ENCODE assay signal across 20 cellular contexts in genomic region chr2:118294063-118294462, GRCh38.
DNase-seq lines count a peak whose midpoint lies in the region; ATAC-seq, FAIRE-seq and TF ChIP-seq lines count a peak whose summit lies in the region.
"Had no signal": no experiment of that assay in that cellular context is flagged by ENCODE, and none has a peak within 500 bp of the region (broad histone marks: within the 10 kb centered on the region; RNA-seq: fewer than 3 reads in every experiment).

No MANE protein-coding gene starts in this region.

- DNase-seq in GM12891 (ENCODE audit: insufficient read length, low spot score), result no peak
- DNase-seq in NAMALWA (ENCODE audit: low spot score), result peak; percentile 44
- no peak for DNase-seq in GM12878 (ENCODE audit: low read depth, low spot score)
- DNase-seq in epidermal melanocyte (ENCODE audit: insufficient read length, low spot score), result no peak
- no peak for DNase-seq in activated CD8-positive, alpha-beta memory T cell treated with anti-CD3 and anti-CD28 coated beads, Interleukin-2, amount 50 U/mL, for 4 hours
- DNase-seq in RCC 7860 (ENCODE audit: low spot score), result no peak
- no peak for DNase-seq in HT-29 (ENCODE audit: low spot score)
- DNase-seq: BE2C; CD8-positive, alpha-beta T cell; COR-L47; DMS153; DND-41; GF-D8; GM23248 had no signal

- no peaks in the 10 kb centered on the region for H3K36me3 ChIP-seq in GM12878 (ENCODE audit: control insufficient read depth in 2 of 2, insufficient read depth in 2 of 2, low read length in 1 of 2)
- H3K36me3 ChIP-seq: BE2C had no signal

- RAD21 ChIA-PET in GM12878 (lab: Charles Lee; ENCODE audit: unreplicated experiment), result no interaction called here

- H3K4me3 ChIP-seq in GM12878, result no peak overlapping the region
- H3K4me3 ChIP-seq: A549, GM23248 had no signal

- SMC1A ChIA-PET in GM12878 (lab: Charles Lee; ENCODE audit: uncharacterized antibody, unreplicated experiment), result no interaction called here

- no peak for TF ChIP-seq CTCF in GM12878 (IDR thresholded peaks at IDR 0.05 in 2 of 3, conservative IDR thresholded peaks at IDR 0.05 in 1 of 3; ENCODE audit: control insufficient read depth in 2 of 3, extremely low read depth in 1 of 3, insufficient read depth in 1 of 3, low read depth in 3 of 3, low read length in 3 of 3)

- TF ChIP-seq EP300 in GM12878 (IDR thresholded peaks at IDR 0.05; ENCODE audit: borderline replicate concordance in 1 of 2, control insufficient read depth in 1 of 2, low read depth in 2 of 2, low read length in 2 of 2), result 0 out of 4 replicates have a peak, but pooled peaks of 1 of the 2 experiments have one; percentile 30

- H3K4me1 ChIP-seq in GM12878 (ENCODE audit: control insufficient read depth, insufficient read depth, low read length), result no peaks in the 10 kb centered on the region
- H3K4me1 ChIP-seq: A549, BE2C had no signal

- no peaks in the 10 kb centered on the region; a peak in 2 of 4 replicates for H3K27me3 ChIP-seq in GM12878 (replicated peaks in 1 of 2; ENCODE audit: control insufficient read depth in 2 of 2, insufficient read depth in 2 of 2, low read length in 1 of 2)
- H3K27me3 ChIP-seq: BE2C had no signal

- no peak overlapping the region for H3K27ac ChIP-seq in GM12878 (ENCODE audit: control insufficient read depth, insufficient read depth)
- H3K27ac ChIP-seq: A549, C4-2B had no signal

- H4K20me1 ChIP-seq in GM12878 (ENCODE audit: control insufficient read depth, insufficient read depth), result no peaks in the 10 kb centered on the region

- CTCF ChIA-PET in GM12878 (lab: Yijun Ruan, JAX), result no interaction called here

- no peak for TF ChIP-seq POLR2A in GM12891 (IDR thresholded peaks at IDR 0.05; ENCODE audit: low read depth, low read length)
- TF ChIP-seq POLR2A in GM12878 (IDR thresholded peaks at IDR 0.05; ENCODE audit: low read depth, low read length), result no peak

- no peak overlapping the region for H3K9ac ChIP-seq in GM12878 (ENCODE audit: control insufficient read depth, insufficient read depth, low read length)

- WGBS in GM12878 (ENCODE audit: insufficient coverage, insufficient replicate concordance, low lambda C conversion rate, missing lambda C conversion rate), result 4% methylated on average over 1 of the region's 1 CpG

- no peak overlapping the region for H2AFZ ChIP-seq in GM12878 (ENCODE audit: control insufficient read depth, low read depth, low read length)

- H3K4me2 ChIP-seq in GM12878 (ENCODE audit: control insufficient read depth, insufficient read depth), result no peak overlapping the region
- H3K4me2 ChIP-seq: A549 had no signal

- intact Hi-C loops in GM12878 (cut with micrococcal nuclease; ENCODE audit: unreplicated experiment), result no loop called here

- no peaks in the 10 kb centered on the region; the same call in 2 of the 3 replicates for H3K9me3 ChIP-seq in GM12878 (replicated peaks; ENCODE audit: control insufficient read depth, insufficient read depth, low read length)
- H3K9me3 ChIP-seq: A549, BE2C had no signal

- POLR2A ChIA-PET in GM12878 (lab: Charles Lee), result no interaction called here

- H3K79me2 ChIP-seq in GM12878 (ENCODE audit: control insufficient read depth, insufficient read depth, low read length), result no peaks in the 10 kb centered on the region

- in situ Hi-C loops in GM12878 (cut with MboI), result no loop called here

- no peak for TF ChIP-seq RAD21 in GM12878 (IDR thresholded peaks at IDR 0.05; ENCODE audit: insufficient read depth, low read depth, low read length)

- ATAC-seq in HG03378 (IDR thresholded peaks at IDR 0.05; ENCODE audit: unreplicated experiment) (peak; percentile 53), GM12878 (no peak)
- ATAC-seq: A549; CD8-positive, alpha-beta T cell had no signal

- no TSS peak for BruUV-seq in GM12878 (replicated peaks; lab: Mats Ljungman, UMichigan)

- FAIRE-seq in GM12891 (lab: Jason Lieb, UNC), result no peak
- no peak for FAIRE-seq in GM12878 (lab: Jason Lieb, UNC)
- no peak for FAIRE-seq in RCC 7860 (lab: Jason Lieb, UNC)
- FAIRE-seq: A549, D721Med, GM18507, H54 had no signal

TF ChIP-seq in GM12891, 5 proteins besides CTCF, POLR2A, EP300 and RAD21:
- no peak for TF ChIP-seq PAX5 (IDR thresholded peaks at IDR 0.05; ENCODE audit: insufficient read depth, low read length, severe bottlenecking)
- TF ChIP-seq POU2F2 (IDR thresholded peaks at IDR 0.05; ENCODE audit: low read depth, low read length), result no peak
- peak; percentile 92 for TF ChIP-seq SPI1 (IDR thresholded peaks at IDR 0.05; ENCODE audit: low read depth, low read length)
TF ChIP-seq in GM12891: peak in this region for 1.

TF ChIP-seq in GM12878, 131 proteins besides CTCF, POLR2A, EP300 and RAD21:
- TF ChIP-seq GATAD2B (conservative IDR thresholded peaks at IDR 0.05; ENCODE audit: low read depth) (no peak), HCFC1 (IDR thresholded peaks at IDR 0.05; ENCODE audit: low read length) (no peak), ZNF384 (IDR thresholded peaks at IDR 0.05; ENCODE audit: borderline replicate concordance, low read depth, low read length) (no peak), NR2C2 (IDR thresholded peaks at IDR 0.05; ENCODE audit: borderline replicate concordance, control insufficient read depth, insufficient read length, low read depth) (no peak), SMAD5 (IDR thresholded peaks at IDR 0.05; ENCODE audit: low read depth) (no peak), ATF7 (IDR thresholded peaks at IDR 0.05; ENCODE audit: low read depth) (peak; percentile 86), SPI1 (IDR thresholded peaks at IDR 0.05; ENCODE audit: borderline replicate concordance, insufficient read depth, low read depth, low read length) (peak; percentile 90), CHD2 (IDR thresholded peaks at IDR 0.05; ENCODE audit: borderline replicate concordance, low read depth, low read length) (no peak), RAD51 (IDR thresholded peaks at IDR 0.05) (no peak), SMARCA5 (IDR thresholded peaks at IDR 0.05) (no peak)
